ENCODE assay signal across 1 cellular context in genomic region chr1:185735667-185736105, GRCh38.
TF ChIP-seq lines count a peak whose summit lies in the region.

No MANE protein-coding gene starts in this region.

TF ChIP-seq in GM12878, 131 proteins besides CTCF, POLR2A, EP300 and RAD21 (continued from another document):
- TF ChIP-seq ZBTB4 (CRISPR knock-in tag; IDR thresholded peaks at IDR 0.05) (no peak), NFIC (IDR thresholded peaks at IDR 0.05; ENCODE audit: low read depth, low read length) (no peak), POU2F2 (IDR thresholded peaks at IDR 0.05; ENCODE audit: borderline replicate concordance, low read depth, low read length) (no peak), NRF1 (conservative IDR thresholded peaks at IDR 0.05; ENCODE audit: low read depth, low read length) (no peak), SREBF2 (IDR thresholded peaks at IDR 0.05; ENCODE audit: low read length) (no peak), JUND (IDR thresholded peaks at IDR 0.05; ENCODE audit: low read depth, low read length) (no peak), HSF1 (IDR thresholded peaks at IDR 0.05; ENCODE audit: low read depth, low read length) (no peak)
- TF ChIP-seq, protein P1, sequence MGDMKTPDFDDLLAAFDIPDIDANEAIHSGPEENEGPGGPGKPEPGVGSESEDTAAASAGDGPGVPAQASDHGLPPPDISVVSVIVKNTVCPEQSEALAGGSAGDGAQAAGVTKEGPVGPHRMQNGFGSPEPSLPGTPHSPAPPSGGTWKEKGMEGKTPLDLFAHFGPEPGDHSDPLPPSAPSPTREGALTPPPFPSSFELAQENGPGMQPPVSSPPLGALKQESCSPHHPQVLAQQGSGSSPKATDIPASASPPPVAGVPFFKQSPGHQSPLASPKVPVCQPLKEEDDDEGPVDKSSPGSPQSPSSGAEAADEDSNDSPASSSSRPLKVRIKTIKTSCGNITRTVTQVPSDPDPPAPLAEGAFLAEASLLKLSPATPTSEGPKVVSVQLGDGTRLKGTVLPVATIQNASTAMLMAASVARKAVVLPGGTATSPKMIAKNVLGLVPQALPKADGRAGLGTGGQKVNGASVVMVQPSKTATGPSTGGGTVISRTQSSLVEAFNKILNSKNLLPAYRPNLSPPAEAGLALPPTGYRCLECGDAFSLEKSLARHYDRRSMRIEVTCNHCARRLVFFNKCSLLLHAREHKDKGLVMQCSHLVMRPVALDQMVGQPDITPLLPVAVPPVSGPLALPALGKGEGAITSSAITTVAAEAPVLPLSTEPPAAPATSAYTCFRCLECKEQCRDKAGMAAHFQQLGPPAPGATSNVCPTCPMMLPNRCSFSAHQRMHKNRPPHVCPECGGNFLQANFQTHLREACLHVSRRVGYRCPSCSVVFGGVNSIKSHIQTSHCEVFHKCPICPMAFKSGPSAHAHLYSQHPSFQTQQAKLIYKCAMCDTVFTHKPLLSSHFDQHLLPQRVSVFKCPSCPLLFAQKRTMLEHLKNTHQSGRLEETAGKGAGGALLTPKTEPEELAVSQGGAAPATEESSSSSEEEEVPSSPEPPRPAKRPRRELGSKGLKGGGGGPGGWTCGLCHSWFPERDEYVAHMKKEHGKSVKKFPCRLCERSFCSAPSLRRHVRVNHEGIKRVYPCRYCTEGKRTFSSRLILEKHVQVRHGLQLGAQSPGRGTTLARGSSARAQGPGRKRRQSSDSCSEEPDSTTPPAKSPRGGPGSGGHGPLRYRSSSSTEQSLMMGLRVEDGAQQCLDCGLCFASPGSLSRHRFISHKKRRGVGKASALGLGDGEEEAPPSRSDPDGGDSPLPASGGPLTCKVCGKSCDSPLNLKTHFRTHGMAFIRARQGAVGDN (IDR thresholded peaks at IDR 0.05) = no peak
